Comparison of ENCODE assay signal across 9 cellular contexts in genomic region chr2:26770986-26771586, GRCh38. TPM values are rescaled to one million over a fixed set of nuclear protein-coding genes. Genes with fewer than 3 reads are reported as not detected.
DNase-seq lines count a peak whose midpoint lies in the region; ATAC-seq, FAIRE-seq and TF ChIP-seq lines count a peak whose summit lies in the region.
"Had no signal": no experiment of that assay in that cellular context is flagged by ENCODE, and none has a peak within 500 bp of the region (broad histone marks: within the 10 kb centered on the region; RNA-seq: fewer than 3 reads in every experiment).

No MANE protein-coding gene starts in this region.

- H3K9me3 ChIP-seq in keratinocyte (ENCODE audit: control insufficient read depth, low read depth, low read length) = no peaks in the 10 kb centered on the region

- H3K27ac Mint-ChIP-seq in MCF 10A (ENCODE audit: low read depth, unreplicated experiment) = peak overlapping the region; percentile 72

- no peaks in the 10 kb centered on the region for H3K27me3 Mint-ChIP-seq in MCF 10A (ENCODE audit: insufficient read depth, unreplicated experiment)

- H3K27me3 ChIP-seq in keratinocyte (ENCODE audit: control insufficient read depth, extremely low read depth, insufficient read depth, low read length) = no peaks in the 10 kb centered on the region

- H3K36me3 ChIP-seq in keratinocyte (ENCODE audit: control insufficient read depth in 2 of 2, extremely low read depth in 1 of 2, insufficient read depth in 2 of 2, low read length in 2 of 2) = peaks cover 20 to 25% of the 10 kb centered on the region in 2 experiments

- H3K4me1 Mint-ChIP-seq in MCF 10A (ENCODE audit: insufficient read depth, unreplicated experiment) = peaks cover 37% of the 10 kb centered on the region

- peaks cover 60% of the 10 kb centered on the region for H3K4me1 ChIP-seq in keratinocyte (ENCODE audit: control insufficient read depth, extremely low read depth, insufficient read depth, low read length)

- ATAC-seq in stimulated activated naive CD8-positive, alpha-beta T cell treated with anti-CD3 and anti-CD28 coated beads, Interleukin-15, Interleukin-2, amounts not matched to agents 100 U/mL and 50 U/mL, for 24 hours = peak; percentile 38
- ATAC-seq in HG03378 (IDR thresholded peaks at IDR 0.05; ENCODE audit: unreplicated experiment) (no peak), HG03520 (IDR thresholded peaks at IDR 0.05; ENCODE audit: unreplicated experiment) (no peak)

- intact Hi-C loops in MCF 10A (cut with micrococcal nuclease) = loop anchor here (1.0 kb wide), 1 partner anchor 13 kb away; no protein-coding TSS in a partner anchor

- TF ChIP-seq CTCF in MCF 10A (IDR thresholded peaks at IDR 0.05; ENCODE audit: unreplicated experiment) = peak; percentile 58
- peak; percentile 45 to 69 (median 61) for TF ChIP-seq CTCF in keratinocyte (optimal IDR thresholded peaks at IDR 0.05 in 1 of 3, IDR thresholded peaks at IDR 0.05 in 1 of 3, conservative IDR thresholded peaks at IDR 0.05 in 1 of 3; ENCODE audit: extremely low read depth in 1 of 3, insufficient read depth in 2 of 3, low read length in 3 of 3)

- no peak for FAIRE-seq in keratinocyte (lab: Jason Lieb, UNC)
- no peak for FAIRE-seq in GM12892 (lab: Jason Lieb, UNC)
- FAIRE-seq: TTC549 had no signal

- CTCF ChIA-PET in MCF 10A (lab: Yijun Ruan, JAX) = interaction anchor here (0.6 to 1.2 kb wide), 3 partner anchors 43 to 246 kb away, joined by 3 to 5 read pairs (median 3); no protein-coding TSS in a partner anchor

- H3K4me3 ChIP-seq in keratinocyte (ENCODE audit: control insufficient read depth in 2 of 3, extremely low read depth in 1 of 3, insufficient read depth in 2 of 3, low read depth in 1 of 3, low read length in 3 of 3) = peak overlapping the region in 2 of 3 experiments; percentile 27 to 29

- H3K4me3 Mint-ChIP-seq in MCF 10A (ENCODE audit: unreplicated experiment) = peak overlapping the region; percentile 44

- POLR2A ChIA-PET in MCF 10A (lab: Yijun Ruan, JAX) = interaction anchor here (0.7 to 2.5 kb wide), 9 partner anchors 10 to 497 kb away, joined by 3 to 22 read pairs (median 6); partner anchors contain the start of genes ADGRF3, CENPA and SELENOI

- peaks cover 8% of the 10 kb centered on the region for H3K9me1 ChIP-seq in keratinocyte (ENCODE audit: control insufficient read depth, extremely low read depth, insufficient read depth, low read length)

- peak overlapping the region; percentile 60 for H3K27ac ChIP-seq in keratinocyte (ENCODE audit: control insufficient read depth, insufficient read depth, low read length)

- no peaks in the 10 kb centered on the region for H3K9me3 Mint-ChIP-seq in MCF 10A (ENCODE audit: unreplicated experiment)

- no peak for TF ChIP-seq POLR2A in GM12892 (IDR thresholded peaks at IDR 0.05; ENCODE audit: low read depth, low read length)

- H3K4me2 ChIP-seq in keratinocyte (ENCODE audit: control insufficient read depth, extremely low read depth, insufficient read depth, low read depth, low read length) = peak overlapping the region; percentile 66

- H3K36me3 Mint-ChIP-seq in MCF 10A (ENCODE audit: insufficient read depth, unreplicated experiment) = peaks cover 19% of the 10 kb centered on the region

- H2AFZ ChIP-seq in keratinocyte (ENCODE audit: control insufficient read depth, low read length) = no peak overlapping the region

- DNase-seq in GM03348 (ENCODE audit: low spot score) (peak; percentile 57), NCI-H460 (ENCODE audit: extremely low read depth, low read depth) (peak; percentile 62), MCF 10A (ENCODE audit: unreplicated experiment) (peak; percentile 98), keratinocyte (ENCODE audit: low read depth, low spot score) (peak; percentile 80), GM12892 (ENCODE audit: insufficient read length) (no peak)
- DNase-seq in stimulated activated naive CD8-positive, alpha-beta T cell treated with anti-CD3 and anti-CD28 coated beads, Interleukin-15, Interleukin-2, amounts not matched to agents 100 U/mL and 50 U/mL, for 24 hours = peak; percentile 57

- no peak overlapping the region for H3K9ac ChIP-seq in keratinocyte (ENCODE audit: control insufficient read depth, extremely low read depth, insufficient read depth, low read length)

- peaks cover 22% of the 10 kb centered on the region for H4K20me1 ChIP-seq in keratinocyte (ENCODE audit: control insufficient read depth, extremely low read depth, insufficient read depth, low read length)

- H3K79me2 ChIP-seq in keratinocyte (ENCODE audit: control insufficient read depth, insufficient read depth, low read length) = peaks cover 76% of the 10 kb centered on the region

- dilution Hi-C loops in keratinocyte (cut with MboI; ENCODE audit: extremely low pct_ligation_motif_present, low sequenced_read_pairs) = no loop called here

- BruUV-seq in MCF 10A (replicated peaks; lab: Mats Ljungman, UMichigan) = no TSS peak

RNA-seq across cellular contexts. Expression of gene SLC35F6, which starts 7.0 kb away (rescaled TPM):
- 48.6 and 48.9 TPM in 2 replicates for total RNA-seq in NCI-H460 (2014; rRNA removed; shearing (Covaris generic))
- 25.3 and 26.1 TPM in 2 replicates for polyA plus RNA-seq in NCI-H460 (2014; cell fraction: nucleus; rRNA removed)
- total RNA-seq in MCF 10A (2022) = 76.9 and 110 TPM in 2 replicates
- polyA plus RNA-seq in keratinocyte = 25.7 to 56.9 TPM (median 30.1 TPM) in 3 replicates
- polyA plus RNA-seq in keratinocyte (2011; ENCODE audit: low read depth) = 4.2 TPM
- 27.5 and 28.1 TPM in 2 replicates for polyA plus RNA-seq in keratinocyte (2011; cell fraction: cytosol; rRNA removed)
- polyA plus RNA-seq in keratinocyte (2011; cell fraction: nucleus; rRNA removed) = 71.1 and 81.7 TPM in 2 replicates
- 26.9 and 40.8 TPM in 2 replicates for polyA plus RNA-seq in keratinocyte (2012; ENCODE audit: low replicate concordance)
- polyA minus RNA-seq in keratinocyte = 68.8 to 145 TPM (median 94.2 TPM) in 3 replicates
- polyA minus RNA-seq in keratinocyte (2011; cell fraction: cytosol; rRNA and poly(A)+ RNA removed) = 75.6 TPM
- polyA minus RNA-seq in keratinocyte (2011; cell fraction: nucleus; rRNA and poly(A)+ RNA removed) = 77.8 and 93.9 TPM in 2 replicates
- 2.2 TPM for polyA plus RNA-seq in GM12892 (2012; ENCODE audit: missing spikeins)

RNA-seq across cellular contexts. Expression of gene CENPA, which starts 14.8 kb away (rescaled TPM):
- total RNA-seq in NCI-H460 (2014; rRNA removed; shearing (Covaris generic)) = 24.2 and 31.9 TPM in 2 replicates
- 20.4 and 34.8 TPM in 2 replicates for polyA plus RNA-seq in NCI-H460 (2014; cell fraction: nucleus; rRNA removed)
- total RNA-seq in MCF 10A (2022) = 19.7 and 35.1 TPM in 2 replicates
- polyA plus RNA-seq in keratinocyte = 2.3 to 13.7 TPM (median 12.4 TPM) in 3 replicates
- polyA plus RNA-seq in keratinocyte (2011; ENCODE audit: low read depth) = 0.41 TPM
- polyA plus RNA-seq in keratinocyte (2011; cell fraction: cytosol; rRNA removed) = 1.9 and 3.3 TPM in 2 replicates
- 1.0 and 1.2 TPM in 2 replicates for polyA plus RNA-seq in keratinocyte (2011; cell fraction: nucleus; rRNA removed)
- polyA plus RNA-seq in keratinocyte (2012; ENCODE audit: low replicate concordance) = 0.21 and 8.1 TPM in 2 replicates
- 0.79 to 6.7 TPM (median 5.5 TPM) in 3 replicates for polyA minus RNA-seq in keratinocyte
- polyA minus RNA-seq in keratinocyte (2011; cell fraction: cytosol; rRNA and poly(A)+ RNA removed) = 3.6 TPM
- polyA minus RNA-seq in keratinocyte (2011; cell fraction: nucleus; rRNA and poly(A)+ RNA removed) = 0.70 and 0.84 TPM in 2 replicates
- polyA plus RNA-seq in GM12892 (2012; ENCODE audit: missing spikeins) = 17.0 TPM
